Comparison of ENCODE assay signal across 37 cellular contexts in the genomic region with DNA sequence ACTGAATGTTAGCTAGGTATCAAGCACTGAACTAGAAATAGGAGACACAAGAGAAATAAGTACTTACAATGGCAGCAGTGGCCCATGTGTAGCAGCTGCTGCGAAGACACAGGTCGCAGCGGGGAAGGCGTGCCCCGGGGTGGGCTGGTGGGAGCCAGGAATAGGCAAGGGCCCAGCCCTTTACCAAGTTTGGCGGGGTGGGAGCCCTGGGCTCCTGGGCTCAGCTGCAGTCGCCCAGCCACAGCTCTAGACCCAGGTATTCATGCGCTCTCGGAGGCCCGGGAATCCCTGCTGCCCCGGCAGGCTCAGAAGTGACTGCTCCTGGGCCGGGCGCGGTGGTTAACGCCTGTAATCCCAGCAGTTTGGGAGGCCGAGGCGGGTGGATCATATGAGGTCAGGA.
"Had no signal": no experiment of that assay in that cellular context is flagged by ENCODE, and none has a peak within 500 bp of the region (broad histone marks: within the 10 kb centered on the region; RNA-seq: fewer than 3 reads in every experiment).

No MANE protein-coding gene starts in this region.

- H3K27ac Mint-ChIP-seq: activated B cell treated with CpG ODN at 0.5 μM for 24 hours; activated CD4-positive, alpha-beta memory T cell treated with anti-CD3 and anti-CD28 coated beads for 36 hours; activated CD4-positive, alpha-beta T cell treated with anti-CD3 and anti-CD28 coated beads, Interleukin-2, amount 10 ng/mL, durations not matched to agents 24 days and 14 days; activated CD8-positive, alpha-beta T cell treated with anti-CD3 and anti-CD28 coated beads for 36 hours; activated naive CD4-positive, alpha-beta T cell treated with anti-CD3 and anti-CD28 coated beads, Interleukin-2, amount 10 ng/mL, durations not matched to agents 7 days and 5 days; activated naive CD4-positive, alpha-beta T cell treated with anti-CD3 and anti-CD28 coated beads, Interleukin-2, amount 50 U/mL, for 24 hours; activated naive CD8-positive, alpha-beta T cell; activated naive CD8-positive, alpha-beta T cell treated with anti-CD3 and anti-CD28 coated beads, Interleukin-2, amount 10 ng/mL, durations not matched to agents 7 days and 5 days; activated naive CD8-positive, alpha-beta T cell treated with anti-CD3 and anti-CD28 coated beads, Interleukin-2, amount 50 U/mL, for 24 hours; activated T-cell treated with anti-CD3 and anti-CD28 coated beads, Interleukin-2, amount 50 U/mL, for 72 hours; activated T-helper 1 cell treated with anti-CD3 and anti-CD28 coated beads, Interleukin-12 subunit alpha, Interleukin-12 subunit beta, Interleukin-2, Interleukin-4 antibody, amounts not matched to agents 30 ng/mL and 10 ng/mL and 1 ng/mL, durations not matched to agents 14 hours and 24 hours and 36 hours; activated T-helper 17 cell treated with anti-CD3 and anti-CD28 coated beads, Interleukin-2, amount 50 U/mL, for 72 hours; brain; T-helper 1 cell treated with Interleukin-12 subunit alpha and Interleukin-12 subunit beta and Interleukin-4 antibody, amounts not matched to agents 30 μg/mL and 1 μg/mL, for 36 hours; T-helper 2 cell treated with Interferon-gamma antibody and Interleukin-4, amounts not matched to agents 5 μg/mL and 100 μg/mL, for 36 hours had no signal

- H3K9me3 Mint-ChIP-seq: activated CD8-positive, alpha-beta T cell treated with anti-CD3 and anti-CD28 coated beads for 36 hours; activated naive CD4-positive, alpha-beta T cell treated with anti-CD3 and anti-CD28 coated beads, Interleukin-2, amount 50 U/mL, for 24 hours; activated T-cell treated with anti-CD3 and anti-CD28 coated beads, Interleukin-2, amount 50 U/mL, for 4 hours; activated T-helper 1 cell treated with anti-CD3 and anti-CD28 coated beads, Interleukin-12 subunit alpha, Interleukin-12 subunit beta, Interleukin-2, Interleukin-4 antibody, amounts not matched to agents 30 ng/mL and 10 ng/mL and 1 ng/mL, durations not matched to agents 14 hours and 24 hours and 36 hours; activated T-helper 17 cell treated with anti-CD3 and anti-CD28 coated beads, Interleukin-2, amount 50 U/mL, for 72 hours; brain; T-helper 1 cell treated with Interleukin-12 subunit alpha and Interleukin-12 subunit beta and Interleukin-4 antibody, amounts not matched to agents 30 μg/mL and 1 μg/mL, for 36 hours had no signal

- ATAC-seq: activated CD8-positive, alpha-beta T cell treated with anti-CD3 and anti-CD28 coated beads for 36 hours; activated naive CD8-positive, alpha-beta T cell treated with anti-CD3 and anti-CD28 coated beads, Interleukin-2, amount 50 U/mL, for 24 hours; activated T-cell treated with anti-CD3 and anti-CD28 coated beads, Interleukin-2, amount 50 U/mL, for 4 hours; activated T-cell treated with anti-CD3 and anti-CD28 coated beads, Interleukin-2, amount 50 U/mL, for 72 hours; activated T-helper 17 cell treated with anti-CD3 and anti-CD28 coated beads, Interleukin-2, amount 50 U/mL, for 72 hours had no signal

- H3K4me1 ChIP-seq: ascending aorta had no signal

- H3K27me3 Mint-ChIP-seq: activated B cell treated with CpG ODN at 0.5 μM for 24 hours; activated CD4-positive, alpha-beta memory T cell treated with anti-CD3 and anti-CD28 coated beads for 36 hours; activated CD4-positive, alpha-beta T cell treated with anti-CD3 and anti-CD28 coated beads, Interleukin-2, amount 10 ng/mL, durations not matched to agents 24 days and 14 days; activated CD8-positive, alpha-beta T cell treated with anti-CD3 and anti-CD28 coated beads for 36 hours; activated naive CD4-positive, alpha-beta T cell treated with anti-CD3 and anti-CD28 coated beads, Interleukin-2, amount 10 ng/mL, durations not matched to agents 7 days and 5 days; activated naive CD4-positive, alpha-beta T cell treated with anti-CD3 and anti-CD28 coated beads, Interleukin-2, amount 50 U/mL, for 24 hours; activated naive CD8-positive, alpha-beta T cell; activated naive CD8-positive, alpha-beta T cell treated with anti-CD3 and anti-CD28 coated beads, Interleukin-2, amount 10 ng/mL, durations not matched to agents 7 days and 5 days; activated naive CD8-positive, alpha-beta T cell treated with anti-CD3 and anti-CD28 coated beads, Interleukin-2, amount 50 U/mL, for 24 hours; activated T-helper 17 cell treated with anti-CD3 and anti-CD28 coated beads, Interleukin-2, amount 50 U/mL, for 72 hours; central memory CD8-positive, alpha-beta T cell had no signal

- H3K4me3 Mint-ChIP-seq: activated B cell treated with CpG ODN at 0.5 μM for 24 hours; activated CD4-positive, alpha-beta memory T cell treated with anti-CD3 and anti-CD28 coated beads for 36 hours; activated CD4-positive, alpha-beta T cell treated with anti-CD3 and anti-CD28 coated beads, Interleukin-2, amount 10 ng/mL, durations not matched to agents 24 days and 14 days; activated CD8-positive, alpha-beta T cell treated with anti-CD3 and anti-CD28 coated beads for 36 hours; activated naive CD4-positive, alpha-beta T cell treated with anti-CD3 and anti-CD28 coated beads, Interleukin-2, amount 10 ng/mL, durations not matched to agents 7 days and 5 days; activated naive CD4-positive, alpha-beta T cell treated with anti-CD3 and anti-CD28 coated beads, Interleukin-2, amount 50 U/mL, for 24 hours; activated naive CD8-positive, alpha-beta T cell; activated naive CD8-positive, alpha-beta T cell treated with anti-CD3 and anti-CD28 coated beads, Interleukin-2, amount 10 ng/mL, durations not matched to agents 7 days and 5 days; activated naive CD8-positive, alpha-beta T cell treated with anti-CD3 and anti-CD28 coated beads, Interleukin-2, amount 50 U/mL, for 24 hours; activated T-cell treated with anti-CD3 and anti-CD28 coated beads, Interleukin-2, amount 50 U/mL, for 4 hours; activated T-cell treated with anti-CD3 and anti-CD28 coated beads, Interleukin-2, amount 50 U/mL, for 72 hours; activated T-helper 1 cell treated with anti-CD3 and anti-CD28 coated beads, Interleukin-12 subunit alpha, Interleukin-12 subunit beta, Interleukin-2, Interleukin-4 antibody, amounts not matched to agents 30 ng/mL and 10 ng/mL and 1 ng/mL, durations not matched to agents 14 hours and 24 hours and 36 hours; activated T-helper 17 cell treated with anti-CD3 and anti-CD28 coated beads, Interleukin-2, amount 50 U/mL, for 72 hours; brain; central memory CD8-positive, alpha-beta T cell; T-helper 1 cell treated with Interleukin-12 subunit alpha and Interleukin-12 subunit beta and Interleukin-4 antibody, amounts not matched to agents 30 μg/mL and 1 μg/mL, for 36 hours; T-helper 2 cell treated with Interferon-gamma antibody and Interleukin-4, amounts not matched to agents 5 μg/mL and 100 μg/mL, for 36 hours had no signal

- H3K36me3 ChIP-seq: ascending aorta, cardiac muscle cell had no signal

- H3K36me3 Mint-ChIP-seq: activated CD4-positive, alpha-beta memory T cell treated with anti-CD3 and anti-CD28 coated beads for 36 hours; activated naive CD4-positive, alpha-beta T cell treated with anti-CD3 and anti-CD28 coated beads, Interleukin-2, amount 10 ng/mL, durations not matched to agents 7 days and 5 days; activated naive CD4-positive, alpha-beta T cell treated with anti-CD3 and anti-CD28 coated beads, Interleukin-2, amount 50 U/mL, for 24 hours; activated naive CD8-positive, alpha-beta T cell; activated naive CD8-positive, alpha-beta T cell treated with anti-CD3 and anti-CD28 coated beads, Interleukin-2, amount 10 ng/mL, durations not matched to agents 7 days and 5 days; brain had no signal

- DNase-seq: activated B cell treated with CpG ODN at 0.5 μM for 24 hours; activated CD4-positive, alpha-beta memory T cell treated with anti-CD3 and anti-CD28 coated beads for 36 hours; activated CD4-positive, alpha-beta T cell treated with anti-CD3 and anti-CD28 coated beads for 4 hours; activated CD4-positive, alpha-beta T cell treated with anti-CD3 and anti-CD28 coated beads, Interleukin-2, amount 10 ng/mL, durations not matched to agents 24 days and 14 days; activated CD4-positive, alpha-beta T cell treated with anti-CD3 and anti-CD28 coated beads, Interleukin-2, amount 50 U/mL, for 1 hour; activated CD4-positive, alpha-beta T cell treated with anti-CD3 and anti-CD28 coated beads, Interleukin-2, amount 50 U/mL, for 4 hours; activated CD4-positive, CD25-positive, alpha-beta regulatory T cell treated with anti-CD3 and anti-CD28 coated beads, Interleukin-2, amount 50 U/mL, for 72 hours; activated CD8-positive, alpha-beta memory T cell treated with anti-CD3 and anti-CD28 coated beads, Interleukin-2, amount 50 U/mL, for 4 hours; activated CD8-positive, alpha-beta T cell treated with anti-CD3 and anti-CD28 coated beads for 36 hours; activated effector memory CD4-positive, alpha-beta T cell treated with anti-CD3 and anti-CD28 coated beads, Interleukin-2, amount 50 U/mL, for 16 hours; activated gamma-delta T cell treated with Interleukin-2 at 50 U/mL for 16 hours; activated naive CD4-positive, alpha-beta T cell; activated naive CD4-positive, alpha-beta T cell treated with anti-CD3 and anti-CD28 coated beads, Interleukin-2, amount 10 ng/mL, durations not matched to agents 7 days and 5 days; activated naive CD8-positive, alpha-beta T cell treated with anti-CD3 and anti-CD28 coated beads, Interleukin-2, amount 10 ng/mL, durations not matched to agents 7 days and 5 days; activated naive CD8-positive, alpha-beta T cell treated with anti-CD3 and anti-CD28 coated beads, Interleukin-2, amount 50 U/mL, for 24 hours; activated T-cell treated with anti-CD3 and anti-CD28 coated beads for 4 hours; activated T-cell treated with anti-CD3 and anti-CD28 coated beads, Interleukin-2, amount 50 U/mL, for 1 hour; activated T-cell treated with anti-CD3 and anti-CD28 coated beads, Interleukin-2, amount 50 U/mL, for 4 hours; activated T-cell treated with anti-CD3 and anti-CD28 coated beads, Interleukin-2, amount 50 U/mL, for 72 hours; amygdala; anterior cingulate cortex; caudate nucleus; cerebellar nuclear complex; T-helper 1 cell; T-helper 2 cell; T-helper 9 cell had no signal

- H3K4me3 ChIP-seq: ascending aorta, cardiac muscle cell had no signal

- H3K9me3 ChIP-seq: ascending aorta had no signal

- H3K4me1 Mint-ChIP-seq: activated B cell treated with CpG ODN at 0.5 μM for 24 hours; activated CD4-positive, alpha-beta T cell treated with anti-CD3 and anti-CD28 coated beads, Interleukin-2, amount 10 ng/mL, durations not matched to agents 24 days and 14 days; activated naive CD4-positive, alpha-beta T cell treated with anti-CD3 and anti-CD28 coated beads, Interleukin-2, amount 10 ng/mL, durations not matched to agents 7 days and 5 days; activated naive CD4-positive, alpha-beta T cell treated with anti-CD3 and anti-CD28 coated beads, Interleukin-2, amount 50 U/mL, for 24 hours; activated naive CD8-positive, alpha-beta T cell treated with anti-CD3 and anti-CD28 coated beads, Interleukin-2, amount 10 ng/mL, durations not matched to agents 7 days and 5 days; activated naive CD8-positive, alpha-beta T cell treated with anti-CD3 and anti-CD28 coated beads, Interleukin-2, amount 50 U/mL, for 24 hours; activated T-helper 17 cell treated with anti-CD3 and anti-CD28 coated beads, Interleukin-2, amount 50 U/mL, for 72 hours; brain; central memory CD8-positive, alpha-beta T cell had no signal

- H3K27me3 ChIP-seq: ascending aorta, cardiac muscle cell had no signal

- H3K27ac ChIP-seq: ascending aorta, cardiac muscle cell, VCaP had no signal
